Comparison of ENCODE assay signal across 20 cellular contexts in the genomic region with DNA sequence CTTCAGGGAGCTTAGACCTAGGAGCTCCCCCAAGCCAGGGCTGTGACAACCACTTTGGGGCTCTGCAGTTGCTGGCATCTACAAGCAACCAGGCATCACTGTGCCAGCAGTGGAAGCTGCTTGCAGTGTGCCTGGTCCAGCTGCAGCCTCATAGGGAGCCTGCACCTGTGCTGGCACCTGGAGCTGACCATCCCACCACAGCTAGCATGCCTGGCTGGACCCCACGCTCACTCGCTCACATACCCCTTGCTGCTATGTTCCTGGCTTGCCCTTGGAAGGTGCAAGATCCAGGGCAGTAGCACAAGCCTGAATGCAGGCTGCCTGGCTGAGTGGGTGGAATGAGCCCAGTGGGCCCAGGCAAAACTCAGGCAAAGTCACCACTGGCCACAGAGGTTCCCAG.
DNase-seq lines count a peak whose midpoint lies in the region; ATAC-seq and TF ChIP-seq lines count a peak whose summit lies in the region.
"Had no signal": no experiment of that assay in that cellular context is flagged by ENCODE, and none has a peak within 500 bp of the region (broad histone marks: within the 10 kb centered on the region; RNA-seq: fewer than 3 reads in every experiment).

No MANE protein-coding gene starts in this region.

- TF ChIP-seq CTCF in heart left ventricle (IDR thresholded peaks at IDR 0.05) = no peak
- TF ChIP-seq CTCF in coronary artery (IDR thresholded peaks at IDR 0.05) = no peak
- TF ChIP-seq CTCF in endodermal cell (conservative IDR thresholded peaks at IDR 0.05) = no peak

- H3K4me1 Mint-ChIP-seq in stimulated activated naive B cell treated with anti-CD40 and anti-IgM and Interleukin-4, amounts not matched to agents 10 μg/mL and 1 μg/mL and 100 μg/mL, for 72 hours = no peaks in the 10 kb centered on the region
- H3K4me1 Mint-ChIP-seq in endodermal cell = no peaks in the 10 kb centered on the region
- H3K4me1 Mint-ChIP-seq: B cell, CD14-positive monocyte had no signal

- no peaks in the 10 kb centered on the region for H3K36me3 Mint-ChIP-seq in stimulated activated naive B cell treated with anti-CD40 and anti-IgM and Interleukin-4, amounts not matched to agents 10 μg/mL and 1 μg/mL and 100 μg/mL, for 72 hours
- no peaks in the 10 kb centered on the region for H3K36me3 Mint-ChIP-seq in endodermal cell (ENCODE audit: low read depth)
- H3K36me3 Mint-ChIP-seq: CD14-positive monocyte had no signal

- no peak overlapping the region for H3K27ac Mint-ChIP-seq in stimulated activated naive B cell treated with anti-CD40 and anti-IgM and Interleukin-4, amounts not matched to agents 10 μg/mL and 1 μg/mL and 100 μg/mL, for 72 hours
- no peak overlapping the region for H3K27ac Mint-ChIP-seq in endodermal cell
- H3K27ac Mint-ChIP-seq: B cell; CD4-positive, alpha-beta T cell had no signal

- H3K27me3 Mint-ChIP-seq in stimulated activated naive B cell treated with anti-CD40 and anti-IgM and Interleukin-4, amounts not matched to agents 10 μg/mL and 1 μg/mL and 100 μg/mL, for 72 hours = no peaks in the 10 kb centered on the region
- no peaks in the 10 kb centered on the region for H3K27me3 Mint-ChIP-seq in endodermal cell (ENCODE audit: insufficient read depth)
- H3K27me3 Mint-ChIP-seq: B cell; CD4-positive, alpha-beta T cell had no signal

- H3K4me1 ChIP-seq in heart left ventricle = no peaks in the 10 kb centered on the region
- H3K4me1 ChIP-seq in endodermal cell (ENCODE audit: control insufficient read depth, insufficient read depth, low read length) = no peaks in the 10 kb centered on the region
- H3K4me1 ChIP-seq: BLaER1 treated with 17β-estradiol and CSF1 and Interleukin-3, amounts not matched to agents 10 nM and 100 nM had no signal

- H3K27me3 ChIP-seq in heart left ventricle = no peaks in the 10 kb centered on the region
- H3K27me3 ChIP-seq in endodermal cell (ENCODE audit: control insufficient read depth, insufficient read depth, low read length, poor library complexity, severe bottlenecking) = no peaks in the 10 kb centered on the region
- H3K27me3 ChIP-seq: BLaER1 treated with 17β-estradiol and CSF1 and Interleukin-3, amounts not matched to agents 10 nM and 100 nM had no signal

- no peak for TF ChIP-seq POLR2A in heart left ventricle (IDR thresholded peaks at IDR 0.05)

- peaks cover 0 to 2% of the 10 kb centered on the region in 2 donors for H3K9me3 Mint-ChIP-seq in stimulated activated naive B cell treated with anti-CD40 and anti-IgM and Interleukin-4, amounts not matched to agents 10 μg/mL and 1 μg/mL and 100 μg/mL, for 72 hours
- H3K9me3 Mint-ChIP-seq in endodermal cell = peaks cover 5% of the 10 kb centered on the region

- intact Hi-C loops in Right ventricle myocardium inferior (cut with DNase I) = no loop called here
- intact Hi-C loops in heart left ventricle (cut with DNase I) = no loop called here
- intact Hi-C loops in posterior vena cava (cut with DNase I) = no loop called here

- H3K4me3 Mint-ChIP-seq in stimulated activated naive B cell treated with anti-CD40 and anti-IgM and Interleukin-4, amounts not matched to agents 10 μg/mL and 1 μg/mL and 100 μg/mL, for 72 hours = no peak overlapping the region
- H3K4me3 Mint-ChIP-seq in endodermal cell = no peak overlapping the region
- H3K4me3 Mint-ChIP-seq: B cell; CD14-positive monocyte; CD4-positive, alpha-beta T cell had no signal

- 83 to 93% (median 91%) methylated on average over 2 of the region's 2 CpGs for WGBS in heart left ventricle, 4 donors
- WGBS in endodermal cell (ENCODE audit: insufficient coverage in 1 of 2, insufficient read length in 1 of 2), 2 experiments = 99% methylated on average over 2 of the region's 2 CpGs; no CpG with 5 or more reads in 1 of the 2 experiments

- no peak overlapping the region for H3K9ac ChIP-seq in endodermal cell (ENCODE audit: extremely low read depth, low read length, poor library complexity, severe bottlenecking)
- H3K9ac ChIP-seq: BLaER1 treated with 17β-estradiol and CSF1 and Interleukin-3, amounts not matched to agents 10 nM and 100 nM; GM23248 had no signal

- H3K4me3 ChIP-seq in heart left ventricle (no peak overlapping the region), coronary artery (no peak overlapping the region), endodermal cell (ENCODE audit: low read length) (no peak overlapping the region)
- H3K4me3 ChIP-seq: BLaER1 treated with 17β-estradiol and CSF1 and Interleukin-3, amounts not matched to agents 10 nM and 100 nM; GM23248 had no signal

- no peak for ATAC-seq in Right ventricle myocardium inferior
- no peak for ATAC-seq in heart left ventricle
- peak; percentile 5 to 16 for ATAC-seq in stimulated activated naive B cell treated with anti-CD40 and anti-IgM and Interleukin-4, amounts not matched to agents 10 μg/mL and 1 μg/mL and 100 μg/mL, for 72 hours (replicated peaks)
- no peak for ATAC-seq in GM21447 (IDR thresholded peaks at IDR 0.05; ENCODE audit: unreplicated experiment)

- H3K27ac ChIP-seq in heart left ventricle (no peak overlapping the region), coronary artery (no peak overlapping the region), endodermal cell (ENCODE audit: low read depth, low read length) (no peak overlapping the region)
- H3K27ac ChIP-seq: 22Rv1; BLaER1 treated with 17β-estradiol and CSF1 and Interleukin-3, amounts not matched to agents 10 nM and 100 nM; GM23248 had no signal

- peak; percentile 37 for DNase-seq in Right ventricle myocardium inferior (ENCODE audit: missing footprints)
- DNase-seq in heart left ventricle = no peak
- peak; percentile 41 for DNase-seq in coronary artery (ENCODE audit: low spot score)
- DNase-seq in posterior vena cava (ENCODE audit: low spot score) = peak; percentile 52
- no peak for DNase-seq in stimulated activated naive B cell treated with anti-CD40 and anti-IgM and Interleukin-4, amounts not matched to agents 10 μg/mL and 1 μg/mL and 100 μg/mL, for 72 hours
- no peak for DNase-seq in NK-92 treated with Interleukin-12 subunit alpha and Interleukin-12 subunit beta, amount 100 ng/mL, for 24 hours (lab: John Stamatoyannopoulos, UW)
- DNase-seq in endodermal cell = no peak
- DNase-seq: Calu3; CD4-positive, alpha-beta T cell; COR-L47; DMS153; DND-41; GM23248; H7; HCEC 1CT had no signal

- no peaks in the 10 kb centered on the region for H3K36me3 ChIP-seq in heart left ventricle
- no peaks in the 10 kb centered on the region for H3K36me3 ChIP-seq in endodermal cell (ENCODE audit: control insufficient read depth, insufficient read depth, low read length)
- H3K36me3 ChIP-seq: BLaER1 treated with 17β-estradiol and CSF1 and Interleukin-3, amounts not matched to agents 10 nM and 100 nM had no signal

- H3K9me3 ChIP-seq in heart left ventricle = peaks cover 0 to 7% (median 0%) of the 10 kb centered on the region in 12 donors
- no peaks in the 10 kb centered on the region for H3K9me3 ChIP-seq in endodermal cell (ENCODE audit: control insufficient read depth, low read length)

Comparison
In these comparisons a context has a peak if more than half of its experiments do, and no peak if none do; other contexts are left out.
1. DNase-seq: peak in Right ventricle myocardium inferior (single experiment), coronary artery (single experiment) and posterior vena cava (single experiment); none in heart left ventricle (0 of 5), stimulated activated naive B cell treated with anti-CD40 and anti-IgM and Interleukin-4, amounts not matched to agents 10 μg/mL and 1 μg/mL and 100 μg/mL, for 72 hours (single experiment), NK-92 treated with Interleukin-12 subunit alpha and Interleukin-12 subunit beta, amount 100 ng/mL, for 24 hours (single experiment) and endodermal cell (single experiment).
2. ATAC-seq: peak in stimulated activated naive B cell treated with anti-CD40 and anti-IgM and Interleukin-4, amounts not matched to agents 10 μg/mL and 1 μg/mL and 100 μg/mL, for 72 hours (2 of 2); none in Right ventricle myocardium inferior (single experiment), heart left ventricle (0 of 4) and GM21447 (single experiment).